In genomic region chr17:38427160-38427949, GRCh38 we compare ENCODE assay signal across 8 cellular contexts. TPM values are rescaled to one million over a fixed set of nuclear protein-coding genes. Genes with fewer than 3 reads are reported as not detected.
DNase-seq lines count a peak whose midpoint lies in the region; ATAC-seq and TF ChIP-seq lines count a peak whose summit lies in the region.

No MANE protein-coding gene starts in this region.

- H3K36me3 ChIP-seq in A673 (ENCODE audit: insufficient read depth, low read length, poor library complexity, severe bottlenecking) (no peaks in the 10 kb centered on the region), muscle layer of duodenum (ENCODE audit: control insufficient read depth in 1 of 2, insufficient read depth in 2 of 2, low read length in 2 of 2) (no peaks in the 10 kb centered on the region)

- peak overlapping the region; percentile 76 for H3K4me3 Mint-ChIP-seq in chondrocyte (ENCODE audit: unreplicated experiment)

- H3K27ac ChIP-seq in A673 (ENCODE audit: low read depth, low read length, poor library complexity, severe bottlenecking) (no peak overlapping the region), muscle layer of duodenum (ENCODE audit: low read length) (peak overlapping the region; percentile 76)

- H3K9me3 Mint-ChIP-seq in chondrocyte (ENCODE audit: low read depth), result no peaks in the 10 kb centered on the region

- H3K27me3 Mint-ChIP-seq in chondrocyte (ENCODE audit: low read depth), result no peaks in the 10 kb centered on the region

- H3K4me1 Mint-ChIP-seq in chondrocyte (ENCODE audit: low read depth), result peaks cover 73% of the 10 kb centered on the region

- TF ChIP-seq CTCF in A673 (conservative IDR thresholded peaks at IDR 0.05; ENCODE audit: low read depth, low read length) (no peak), chondrocyte (IDR thresholded peaks at IDR 0.05) (no peak)

- CTCF ChIA-PET in A673 (lab: Charles Lee), result no interaction called here

- no peaks in the 10 kb centered on the region for H3K27me3 ChIP-seq in A673 (replicated peaks; ENCODE audit: insufficient read depth, low read depth, low read length, poor library complexity)
- H3K27me3 ChIP-seq in muscle layer of duodenum (ENCODE audit: low read depth, low read length), result no peaks in the 10 kb centered on the region

- H3K4me3 ChIP-seq in A673 (ENCODE audit: low read depth, low read length, poor library complexity, severe bottlenecking) (peak overlapping the region; percentile 54), muscle layer of duodenum (ENCODE audit: low read depth in 1 of 2, low read length in 2 of 2) (peak overlapping the region; percentile 76 to 92)
- H3K4me3 ChIP-seq in Jurkat, Clone E6-1 (ENCODE audit: low read length), result peak overlapping the region; percentile 72

- no TSS peak for BruUV-seq in A673 (replicated peaks; lab: Mats Ljungman, UMichigan)

- DNase-seq in A673 (ENCODE audit: low spot score), result no peak
- no peak for DNase-seq in Jurkat, Clone E6-1 (ENCODE audit: low read depth, low spot score)
- no peak for DNase-seq in chondrocyte (ENCODE audit: low spot score)
- no peak for DNase-seq in T1000 (lab: John Stamatoyannopoulos, UW)
- no peak for DNase-seq in central memory CD4-positive, alpha-beta T cell
- no peak for DNase-seq in NCI-H2227 treated with DMSO at 0.1 percent for 48 hours (lab: John Stamatoyannopoulos, UW)
- no peak for DNase-seq in left lobe of liver (ENCODE audit: low spot score)

- peak overlapping the region; percentile 90 for H3K27ac Mint-ChIP-seq in chondrocyte (ENCODE audit: unreplicated experiment)

- POLR2A ChIA-PET in A673 (lab: Charles Lee; ENCODE audit: low non-redundant PET), result interaction anchor here (0.7 kb wide), 1 partner anchor 242 kb away, joined by 3 read pairs; no protein-coding TSS in a partner anchor

- ATAC-seq in left lobe of liver, result no peak

- intact Hi-C loops in A673 (cut with micrococcal nuclease; ENCODE audit: unreplicated experiment), result no loop called here

- H3K36me3 Mint-ChIP-seq in chondrocyte (ENCODE audit: low read depth), result no peaks in the 10 kb centered on the region

- H3K4me1 ChIP-seq in A673 (ENCODE audit: insufficient read depth, low read length, poor library complexity, severe bottlenecking), result no peaks in the 10 kb centered on the region
- H3K4me1 ChIP-seq in muscle layer of duodenum (ENCODE audit: control insufficient read depth in 1 of 2, insufficient read depth in 2 of 2, low read length in 2 of 2), result peaks cover 0 to 34% of the 10 kb centered on the region in 2 donors

- H3K9me3 ChIP-seq in A673 (ENCODE audit: low read depth, low read length, poor library complexity, severe bottlenecking) (no peaks in the 10 kb centered on the region), muscle layer of duodenum (ENCODE audit: control insufficient read depth in 1 of 2, low read length in 2 of 2) (no peaks in the 10 kb centered on the region)

RNA-seq across cellular contexts. Expression of gene ARHGAP23, which starts 0.9 kb away (rescaled TPM):
- total RNA-seq in A673 (2021) (19.0 and 24.9 TPM in 2 replicates), chondrocyte (109 to 165 TPM (median 157 TPM) in 3 replicates), left lobe of liver (3.3 TPM)
- 4.6 TPM for polyA plus RNA-seq in Jurkat, Clone E6-1 (2012; ENCODE audit: insufficient read depth, insufficient read length)
